Comparison of ENCODE assay signal across 34 cellular contexts in genomic region chr1:65243492-65243891, GRCh38.
"Had no signal": no experiment of that assay in that cellular context is flagged by ENCODE, and none has a peak within 500 bp of the region (broad histone marks: within the 10 kb centered on the region; RNA-seq: fewer than 3 reads in every experiment).

No MANE protein-coding gene starts in this region.

- H3K36me3 ChIP-seq: brain microvascular endothelial cell, gastroesophageal sphincter, neutrophil, right lobe of liver, stomach, thyroid gland, upper lobe of left lung, vagina, WERI-Rb-1 had no signal

- H3K4me3 ChIP-seq: coronary artery, gastroesophageal sphincter, right lobe of liver, skin epidermis, stomach, thyroid gland, upper lobe of left lung, vagina had no signal

- H3K27me3 ChIP-seq: brain microvascular endothelial cell, gastroesophageal sphincter, neutrophil, right lobe of liver, stomach, thyroid gland, upper lobe of left lung, vagina had no signal

- H3K27ac ChIP-seq: brain microvascular endothelial cell, coronary artery, gastroesophageal sphincter, neutrophil, right lobe of liver, skin epidermis, stomach, thyroid gland, upper lobe of left lung, vagina, WERI-Rb-1 had no signal

- DNase-seq: activated CD4-positive, alpha-beta T cell treated with anti-CD3 and anti-CD28 coated beads, Interleukin-2, amount 50 U/mL, for 4 hours; activated CD8-positive, alpha-beta memory T cell treated with anti-CD3 and anti-CD28 coated beads for 24 hours; activated gamma-delta T cell; activated naive CD4-positive, alpha-beta T cell treated with anti-CD3 and anti-CD28 coated beads, Interleukin-2, amount 10 ng/mL, durations not matched to agents 7 days and 5 days; activated naive CD8-positive, alpha-beta T cell treated with anti-CD3 and anti-CD28 coated beads, Interleukin-2, amount 10 ng/mL, durations not matched to agents 7 days and 5 days; amniotic stem cell; brain microvascular endothelial cell; effector memory CD8-positive, alpha-beta T cell; erythroblast; head of caudate nucleus; hippocampal formation; left cardiac atrium; mammary epithelial cell; nephron progenitor cell; right lobe of liver; stimulated activated CD4-positive, alpha-beta T cell treated with anti-CD3 and anti-CD28 coated beads, Interleukin-12 subunit alpha, Interleukin-12 subunit beta, amount 100 ng/mL, for 4 hours; stimulated activated CD4-positive, alpha-beta T cell treated with anti-CD3 and anti-CD28 coated beads, Interleukin-4, amount 100 ng/mL, for 1 hour; stomach; T-helper 9 cell; thyroid gland; upper lobe of left lung; WERI-Rb-1 had no signal

- H3K4me1 ChIP-seq: right lobe of liver had no signal

- ATAC-seq: activated CD4-positive, CD25-positive, alpha-beta regulatory T cell treated with anti-CD3 and anti-CD28 coated beads, Interleukin-2, amount 50 U/mL, for 24 hours; effector memory CD8-positive, alpha-beta T cell; gastroesophageal sphincter; left cardiac atrium; right lobe of liver; stimulated activated effector memory CD8-positive, alpha-beta T cell treated with anti-CD3 and anti-CD28 coated beads, Interleukin-12 subunit alpha, Interleukin-12 subunit beta, amount 100 ng/mL, for 72 hours had no signal

- H3K4me1 Mint-ChIP-seq: activated naive CD4-positive, alpha-beta T cell treated with anti-CD3 and anti-CD28 coated beads, Interleukin-2, amount 10 ng/mL, durations not matched to agents 7 days and 5 days; activated naive CD8-positive, alpha-beta T cell treated with anti-CD3 and anti-CD28 coated beads, Interleukin-2, amount 10 ng/mL, durations not matched to agents 7 days and 5 days; stimulated activated effector memory CD8-positive, alpha-beta T cell treated with anti-CD3 and anti-CD28 coated beads, Interleukin-12 subunit alpha, Interleukin-12 subunit beta, amount 100 ng/mL, for 72 hours had no signal

- FAIRE-seq: astrocyte, keratinocyte had no signal

- H3K4me3 Mint-ChIP-seq: activated naive CD4-positive, alpha-beta T cell treated with anti-CD3 and anti-CD28 coated beads, Interleukin-2, amount 10 ng/mL, durations not matched to agents 7 days and 5 days; activated naive CD8-positive, alpha-beta T cell treated with anti-CD3 and anti-CD28 coated beads, Interleukin-2, amount 10 ng/mL, durations not matched to agents 7 days and 5 days; activated T-helper 1 cell treated with anti-CD3 and anti-CD28 coated beads, Interleukin-12 subunit alpha, Interleukin-12 subunit beta, Interleukin-2, Interleukin-4 antibody, amounts not matched to agents 30 ng/mL and 10 ng/mL and 1 ng/mL, durations not matched to agents 14 hours and 24 hours and 36 hours; effector memory CD8-positive, alpha-beta T cell; nephron progenitor cell; stimulated activated effector memory CD8-positive, alpha-beta T cell treated with anti-CD3 and anti-CD28 coated beads, Interleukin-12 subunit alpha, Interleukin-12 subunit beta, amount 100 ng/mL, for 72 hours; T-helper 1 cell treated with Interleukin-12 subunit alpha and Interleukin-12 subunit beta and Interleukin-4 antibody, amounts not matched to agents 30 μg/mL and 1 μg/mL, for 36 hours had no signal

- H3K27ac Mint-ChIP-seq: activated naive CD4-positive, alpha-beta T cell treated with anti-CD3 and anti-CD28 coated beads, Interleukin-2, amount 10 ng/mL, durations not matched to agents 7 days and 5 days; activated naive CD8-positive, alpha-beta T cell treated with anti-CD3 and anti-CD28 coated beads, Interleukin-2, amount 10 ng/mL, durations not matched to agents 7 days and 5 days; activated T-helper 1 cell treated with anti-CD3 and anti-CD28 coated beads, Interleukin-12 subunit alpha, Interleukin-12 subunit beta, Interleukin-2, Interleukin-4 antibody, amounts not matched to agents 30 ng/mL and 10 ng/mL and 1 ng/mL, durations not matched to agents 14 hours and 24 hours and 36 hours; effector memory CD8-positive, alpha-beta T cell; nephron progenitor cell; progenitor cell of endocrine pancreas; stimulated activated effector memory CD8-positive, alpha-beta T cell treated with anti-CD3 and anti-CD28 coated beads, Interleukin-12 subunit alpha, Interleukin-12 subunit beta, amount 100 ng/mL, for 72 hours; T-helper 1 cell treated with Interleukin-12 subunit alpha and Interleukin-12 subunit beta and Interleukin-4 antibody, amounts not matched to agents 30 μg/mL and 1 μg/mL, for 36 hours had no signal

- H3K9me3 ChIP-seq: gastroesophageal sphincter, neutrophil, right lobe of liver, stomach, thyroid gland, upper lobe of left lung, vagina had no signal

- H3K36me3 Mint-ChIP-seq: activated naive CD4-positive, alpha-beta T cell treated with anti-CD3 and anti-CD28 coated beads, Interleukin-2, amount 10 ng/mL, durations not matched to agents 7 days and 5 days; activated naive CD8-positive, alpha-beta T cell treated with anti-CD3 and anti-CD28 coated beads, Interleukin-2, amount 10 ng/mL, durations not matched to agents 7 days and 5 days; stimulated activated effector memory CD8-positive, alpha-beta T cell treated with anti-CD3 and anti-CD28 coated beads, Interleukin-12 subunit alpha, Interleukin-12 subunit beta, amount 100 ng/mL, for 72 hours had no signal

- H3K9me3 Mint-ChIP-seq: activated naive CD4-positive, alpha-beta T cell treated with anti-CD3 and anti-CD28 coated beads, Interleukin-2, amount 10 ng/mL, durations not matched to agents 7 days and 5 days; activated T-helper 1 cell treated with anti-CD3 and anti-CD28 coated beads, Interleukin-12 subunit alpha, Interleukin-12 subunit beta, Interleukin-2, Interleukin-4 antibody, amounts not matched to agents 30 ng/mL and 10 ng/mL and 1 ng/mL, durations not matched to agents 14 hours and 24 hours and 36 hours; effector memory CD8-positive, alpha-beta T cell; stimulated activated effector memory CD8-positive, alpha-beta T cell treated with anti-CD3 and anti-CD28 coated beads, Interleukin-12 subunit alpha, Interleukin-12 subunit beta, amount 100 ng/mL, for 72 hours; T-helper 1 cell treated with Interleukin-12 subunit alpha and Interleukin-12 subunit beta and Interleukin-4 antibody, amounts not matched to agents 30 μg/mL and 1 μg/mL, for 36 hours had no signal

- H3K27me3 Mint-ChIP-seq: progenitor cell of endocrine pancreas had no signal
